9 cellular contexts compared by ENCODE assay signal in the genomic region with DNA sequence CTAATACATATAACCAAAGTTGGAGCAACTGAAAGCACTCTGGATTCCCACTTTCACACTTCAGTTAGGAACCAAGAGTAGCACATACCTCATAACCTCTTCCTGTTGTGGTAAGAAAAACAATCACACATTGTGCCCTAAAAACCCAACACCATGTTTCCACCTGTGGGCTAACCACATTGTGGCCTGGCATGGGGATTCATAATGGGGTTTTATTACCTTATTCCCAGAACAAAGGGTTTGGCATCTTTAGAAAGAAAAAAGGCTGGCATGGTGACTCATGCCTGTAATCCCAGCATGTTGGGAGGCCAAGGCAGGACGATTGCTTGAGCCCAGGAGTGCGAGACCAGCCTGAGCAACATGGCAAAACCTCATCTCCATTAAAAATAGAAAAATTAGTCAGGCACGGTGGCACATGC.
DNase-seq lines count a peak whose midpoint lies in the region; ATAC-seq and TF ChIP-seq lines count a peak whose summit lies in the region.
"Had no signal": no experiment of that assay in that cellular context is flagged by ENCODE, and none has a peak within 500 bp of the region (broad histone marks: within the 10 kb centered on the region; RNA-seq: fewer than 3 reads in every experiment).

No MANE protein-coding gene starts in this region.

- ATAC-seq in GM19452 (IDR thresholded peaks at IDR 0.05; ENCODE audit: unreplicated experiment) (peak; percentile 80), HG03095 (IDR thresholded peaks at IDR 0.05; ENCODE audit: unreplicated experiment) (no peak)
- peak; percentile 90 to 92 for ATAC-seq in activated T-cell treated with anti-CD3 and anti-CD28 coated beads, Interleukin-2, amount 50 U/mL, for 72 hours (replicated peaks in 1 of 2)

- H3K4me3 ChIP-seq in Jurkat, Clone E6-1 (ENCODE audit: low read length): no peak overlapping the region

- TF ChIP-seq CTCF in nephron progenitor cell (IDR thresholded peaks at IDR 0.05): no peak

- H3K4me1 Mint-ChIP-seq in activated T-cell treated with anti-CD3 and anti-CD28 coated beads, Interleukin-2, amount 50 U/mL, for 72 hours (ENCODE audit: low read depth): peaks cover 22% of the 10 kb centered on the region
- peaks cover 58% of the 10 kb centered on the region for H3K4me1 Mint-ChIP-seq in nephron progenitor cell
- H3K4me1 Mint-ChIP-seq: IgD-negative memory B cell had no signal

- H3K4me3 Mint-ChIP-seq in activated T-cell treated with anti-CD3 and anti-CD28 coated beads, Interleukin-2, amount 50 U/mL, for 72 hours: peak overlapping the region; percentile 12 to 33
- H3K4me3 Mint-ChIP-seq in nephron progenitor cell: no peak overlapping the region
- H3K4me3 Mint-ChIP-seq: IgD-negative memory B cell had no signal

- in situ Hi-C loops in ACHN (cut with HindIII; ENCODE audit: low pct_ligation_motif_present, low pct_unique_long_range_greater_than_20kb, low sequenced_read_pairs): no loop called here

- H3K27ac Mint-ChIP-seq in activated T-cell treated with anti-CD3 and anti-CD28 coated beads, Interleukin-2, amount 50 U/mL, for 72 hours: peak overlapping the region; percentile 91
- no peak overlapping the region for H3K27ac Mint-ChIP-seq in nephron progenitor cell

- peaks cover 82% of the 10 kb centered on the region for H3K27me3 Mint-ChIP-seq in activated T-cell treated with anti-CD3 and anti-CD28 coated beads, Interleukin-2, amount 50 U/mL, for 72 hours (ENCODE audit: low read depth)
- peaks cover 12% of the 10 kb centered on the region for H3K27me3 Mint-ChIP-seq in nephron progenitor cell (ENCODE audit: low read depth, poor library complexity)

- peak; percentile 92 for DNase-seq in Jurkat, Clone E6-1 (ENCODE audit: low read depth, low spot score)
- peak; percentile 71 to 73 for DNase-seq in activated T-cell treated with anti-CD3 and anti-CD28 coated beads, Interleukin-2, amount 50 U/mL, for 72 hours
- peak; percentile 74 for DNase-seq in stimulated activated CD4-positive, alpha-beta T cell treated with anti-CD3 and anti-CD28 coated beads, Interleukin-1b, Interleukin-23, amount 100 ng/mL, for 48 hours
- DNase-seq in ACHN (no peak), epidermal melanocyte (ENCODE audit: insufficient read length, low spot score) (no peak), nephron progenitor cell (no peak)

- H3K36me3 Mint-ChIP-seq in activated T-cell treated with anti-CD3 and anti-CD28 coated beads, Interleukin-2, amount 50 U/mL, for 72 hours (ENCODE audit: insufficient read depth in 2 of 2): no peaks in the 10 kb centered on the region
- H3K36me3 Mint-ChIP-seq in nephron progenitor cell (ENCODE audit: low read depth): no peaks in the 10 kb centered on the region

- H3K9me3 Mint-ChIP-seq in activated T-cell treated with anti-CD3 and anti-CD28 coated beads, Interleukin-2, amount 50 U/mL, for 72 hours: no peaks in the 10 kb centered on the region
- no peaks in the 10 kb centered on the region for H3K9me3 Mint-ChIP-seq in nephron progenitor cell

Comparison
In these comparisons a context has a peak if more than half of its experiments do, and no peak if none do; other contexts are left out.
1. DNase-seq: peak in Jurkat, Clone E6-1 (single experiment), activated T-cell treated with anti-CD3 and anti-CD28 coated beads, Interleukin-2, amount 50 U/mL, for 72 hours (2 of 2) and stimulated activated CD4-positive, alpha-beta T cell treated with anti-CD3 and anti-CD28 coated beads, Interleukin-1b, Interleukin-23, amount 100 ng/mL, for 48 hours (single experiment); none in ACHN (single experiment), epidermal melanocyte (single experiment) and nephron progenitor cell (single experiment).